ENCODE assay signal across 11 cellular contexts in genomic region chr4:107689912-107690587, GRCh38. TPM values are rescaled to one million over a fixed set of nuclear protein-coding genes. Genes with fewer than 3 reads are reported as not detected.
DNase-seq lines count a peak whose midpoint lies in the region; ATAC-seq and TF ChIP-seq lines count a peak whose summit lies in the region.
"Had no signal": no experiment of that assay in that cellular context is flagged by ENCODE, and none has a peak within 500 bp of the region (broad histone marks: within the 10 kb centered on the region; RNA-seq: fewer than 3 reads in every experiment).

No MANE protein-coding gene starts in this region.

- peaks cover 8% of the 10 kb centered on the region; the same call in 1 of the 2 replicates for H4K20me1 ChIP-seq in GM23248 (ENCODE audit: insufficient read depth)

- H3K4me3 ChIP-seq in AG04450 (ENCODE audit: low read depth, low read length) = no peak overlapping the region
- no peak overlapping the region for H3K4me3 ChIP-seq in GM23248
- H3K4me3 ChIP-seq in CD4-positive, alpha-beta memory T cell (ENCODE audit: low read length in 2 of 2) = no peak overlapping the region

- H3K27me3 ChIP-seq in AG04450 (ENCODE audit: control insufficient read depth, insufficient read depth, low read length) (no peaks in the 10 kb centered on the region), GM23248 (replicated peaks; ENCODE audit: insufficient read depth) (no peaks in the 10 kb centered on the region), foreskin keratinocyte (no peaks in the 10 kb centered on the region)
- H3K27me3 ChIP-seq in CD4-positive, alpha-beta memory T cell (ENCODE audit: insufficient read depth, low read length) = no peaks in the 10 kb centered on the region

- POLR2A ChIA-PET in AG04450 (lab: Yijun Ruan, JAX) = interaction anchor here (1.6 kb wide), 1 partner anchor 30 kb away, joined by 7 read pairs; the partner anchor contains the start of gene PAPSS1
- POLR2A ChIA-PET in CD4-positive, alpha-beta memory T cell (lab: Charles Lee; ENCODE audit: partially characterized antibody) = no interaction called here

- ATAC-seq in foreskin keratinocyte (peak; percentile 100), GM19351 (IDR thresholded peaks at IDR 0.05; ENCODE audit: unreplicated experiment) (no peak)

- H3K9me3 ChIP-seq in AG04450 (ENCODE audit: control insufficient read depth, insufficient read depth, low read length) = no peaks in the 10 kb centered on the region
- H3K9me3 ChIP-seq in GM23248 (ENCODE audit: low read depth) = no peaks in the 10 kb centered on the region
- H3K9me3 ChIP-seq in CD4-positive, alpha-beta memory T cell (ENCODE audit: control insufficient read depth in 1 of 2, low read length in 2 of 2) = no peaks in the 10 kb centered on the region

- peaks cover 23% of the 10 kb centered on the region for H3F3A ChIP-seq in GM23248 (ENCODE audit: insufficient read depth)

- in situ Hi-C loops in GM23248 (cut with MboI) = no loop called here

- H3K9me3 Mint-ChIP-seq in CD4-positive, alpha-beta memory T cell = no peaks in the 10 kb centered on the region

- H3K4me2 ChIP-seq in GM23248 (ENCODE audit: unreplicated experiment) = peak overlapping the region; percentile 24

- H2AFZ ChIP-seq in GM23248 = no peak overlapping the region
- H2AFZ ChIP-seq: parathyroid adenoma had no signal

- no peak for TF ChIP-seq CTCF in AG04450 (IDR thresholded peaks at IDR 0.05; ENCODE audit: low read depth, low read length)
- no peak for TF ChIP-seq CTCF in foreskin keratinocyte (conservative IDR thresholded peaks at IDR 0.05)

- 0 out of 2 replicates have a peak, but pooled peaks cover 8% of the 10 kb centered on the region for H3K36me3 ChIP-seq in GM23248 (ENCODE audit: low read depth)
- H3K36me3 ChIP-seq in CD4-positive, alpha-beta memory T cell (ENCODE audit: insufficient read depth, low read length) = peaks cover 3% of the 10 kb centered on the region

- H3K27ac ChIP-seq in AG04450 (ENCODE audit: low read depth, low read length) (no peak overlapping the region), GM23248 (peak overlapping the region; percentile 51), foreskin keratinocyte (peak overlapping the region; percentile 25)
- no peak overlapping the region for H3K27ac ChIP-seq in CD4-positive, alpha-beta memory T cell (ENCODE audit: low read depth, low read length)
- H3K27ac ChIP-seq: parathyroid adenoma had no signal

- H3K36me3 Mint-ChIP-seq in CD4-positive, alpha-beta memory T cell = peaks cover 33 to 40% of the 10 kb centered on the region in 2 donors

- peaks cover 13% of the 10 kb centered on the region for H3K4me1 ChIP-seq in GM23248 (ENCODE audit: insufficient read depth)
- H3K4me1 ChIP-seq in foreskin keratinocyte = peaks cover 12% of the 10 kb centered on the region
- H3K4me1 ChIP-seq in CD4-positive, alpha-beta memory T cell (ENCODE audit: insufficient read depth, low read length) = peaks cover 23% of the 10 kb centered on the region
- H3K4me1 ChIP-seq: parathyroid adenoma had no signal

- whole genome bisulfite sequencing in GM23248 (ENCODE audit: low coverage in 1 of 2, low lambda C conversion rate in 2 of 2, missing lambda C conversion rate in 2 of 2), 2 experiments = 55 to 58% methylated on average over 2 of the region's 2 CpGs

- DNase-seq in AG04450 (ENCODE audit: low read depth, low spot score) = peak; percentile 54
- DNase-seq in GM23248 = peak; percentile 94
- peak; percentile 78 for DNase-seq in RPMI7951 (ENCODE audit: low read depth)
- DNase-seq in foreskin keratinocyte = peak; percentile 92 to 97
- DNase-seq in CD4-positive, alpha-beta memory T cell = no peak
- no peak for DNase-seq in NCI-H345 (lab: John Stamatoyannopoulos, UW)
- DNase-seq in occipital lobe (lab: John Stamatoyannopoulos, UW) = no peak
- DNase-seq: NCI-H510A had no signal

- CTCF ChIA-PET in AG04450 (lab: Charles Lee) = interaction anchor here (0.9 kb wide), 1 partner anchor 47 kb away, joined by 3 read pairs; no protein-coding TSS in a partner anchor
- CTCF ChIA-PET in CD4-positive, alpha-beta memory T cell (lab: Charles Lee; ENCODE audit: partially characterized antibody) = no interaction called here

- no peaks in the 10 kb centered on the region for H3K9me2 ChIP-seq in GM23248 (ENCODE audit: insufficient read depth)

- peaks cover 46% of the 10 kb centered on the region for H3K79me2 ChIP-seq in GM23248 (ENCODE audit: insufficient read depth)

- H3K27me3 Mint-ChIP-seq in CD4-positive, alpha-beta memory T cell = no peaks in the 10 kb centered on the region
- H3K27me3 Mint-ChIP-seq: brain had no signal

- no peak overlapping the region for H3K4me3 Mint-ChIP-seq in CD4-positive, alpha-beta memory T cell
- H3K4me3 Mint-ChIP-seq: brain had no signal

- no peak overlapping the region for H3K27ac Mint-ChIP-seq in CD4-positive, alpha-beta memory T cell
- H3K27ac Mint-ChIP-seq: brain had no signal

- intact Hi-C loops in CD4-positive, alpha-beta memory T cell (cut with micrococcal nuclease) = loop anchor here (10.0 kb wide), 1 partner anchor 55 kb away; no protein-coding TSS in a partner anchor

- peaks cover 19 to 26% (median 24%) of the 10 kb centered on the region in 4 donors for H3K4me1 Mint-ChIP-seq in CD4-positive, alpha-beta memory T cell
- H3K4me1 Mint-ChIP-seq: brain had no signal

- no peak overlapping the region for H3K9ac ChIP-seq in GM23248
- H3K9ac ChIP-seq: parathyroid adenoma had no signal

RNA-seq across cellular contexts. Expression of gene PAPSS1, which starts 30.0 kb away (rescaled TPM):
- polyA plus RNA-seq in AG04450 (2011; rRNA removed) (79.0 and 95.5 TPM in 2 replicates), GM23248 (2016; fragmentation: Nextera tagmentation; extraction: Ambion mirVana) (65.9 and 69.9 TPM in 2 replicates), foreskin keratinocyte (36.2 and 38.9 TPM in 2 replicates)
- polyA minus RNA-seq in AG04450 (2011; rRNA and poly(A)+ RNA removed) = 64.9 and 66.9 TPM in 2 replicates
- total RNA-seq in GM23248 (2014; rRNA removed; shearing (Covaris generic)) = 66.8 and 69.6 TPM in 2 replicates
- total RNA-seq in RPMI7951 (2014; rRNA removed; shearing (Covaris generic)) = 46.7 and 52.1 TPM in 2 replicates
- total RNA-seq in foreskin keratinocyte (67.6 and 73.4 TPM in 2 replicates), occipital lobe (118 TPM)
- total RNA-seq in CD4-positive, alpha-beta memory T cell = 10 to 100 TPM; 23.0 to 23.1 TPM
- polyA plus RNA-seq in CD4-positive, alpha-beta memory T cell = 10 to 100 TPM; 34.3 to 38.6 TPM

Comparison
In these comparisons a context has a peak if more than half of its experiments do, and no peak if none do; other contexts are left out.
1. DNase-seq: peak in AG04450 (single experiment), GM23248 (single experiment), RPMI7951 (single experiment) and foreskin keratinocyte (2 of 2); none in CD4-positive, alpha-beta memory T cell (0 of 5), NCI-H345 (single experiment) and occipital lobe (single experiment).
2. H3K27ac ChIP-seq: peak in GM23248 (single experiment) and foreskin keratinocyte (single experiment); none in AG04450 (single experiment) and CD4-positive, alpha-beta memory T cell (single experiment).